Comparison of ENCODE assay signal across 8 cellular contexts in the genomic region with DNA sequence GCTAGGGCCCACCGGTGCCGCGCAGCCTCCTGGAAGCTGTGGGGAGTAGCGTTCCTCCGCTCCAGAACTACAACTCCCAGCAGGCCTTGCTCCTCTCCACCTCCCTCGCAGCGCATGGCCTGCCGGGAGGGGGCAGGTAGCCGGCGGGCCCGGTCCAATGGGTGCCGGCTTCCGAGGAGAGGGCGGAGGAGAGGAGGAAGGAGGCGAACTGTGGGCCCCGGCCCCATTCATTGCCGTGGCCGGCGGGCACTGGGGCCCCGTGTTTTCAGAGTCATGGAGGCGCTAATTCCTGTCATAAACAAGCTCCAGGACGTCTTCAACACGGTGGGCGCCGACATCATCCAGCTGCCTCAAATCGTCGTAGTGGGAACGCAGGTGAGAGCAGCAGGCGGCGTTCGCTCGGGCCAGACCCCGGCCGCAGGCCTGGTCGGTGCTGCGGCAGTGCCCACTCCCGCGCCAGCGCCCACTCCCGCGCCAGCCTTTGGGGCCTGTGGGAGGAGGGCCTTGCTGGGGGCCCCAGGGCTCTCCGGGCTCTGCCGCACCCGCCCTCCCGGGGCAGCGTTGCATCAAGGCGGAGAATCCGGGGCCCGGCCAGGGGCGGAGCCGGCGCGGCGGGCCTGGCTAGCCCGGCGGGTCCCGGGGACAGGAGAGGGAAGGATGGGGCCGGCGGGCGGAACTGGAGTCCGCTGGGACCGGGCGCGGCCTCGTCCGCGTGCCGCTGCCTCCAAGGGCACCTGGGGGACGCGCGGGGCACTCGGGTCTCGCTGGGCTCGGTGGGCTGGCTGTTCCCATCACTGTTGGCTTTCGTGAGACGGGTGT. TPM values are rescaled to one million over a fixed set of nuclear protein-coding genes. Genes with fewer than 3 reads are reported as not detected.
DNase-seq lines count a peak whose midpoint lies in the region; ATAC-seq lines count a peak whose summit lies in the region.

A gene (plus strand): TSS at position 211 of the 819 bp plus-strand sequence. CDS start 63 bp downstream, at position 274.

- H3K4me3 Mint-ChIP-seq in activated CD4-positive, alpha-beta T cell treated with anti-CD3 and anti-CD28 coated beads, Interleukin-2, amount 10 ng/mL, durations not matched to agents 7 days and 5 days: peak within 1 kb of the TSS; percentile 93

- no peaks in the 10 kb centered on the region for H3K27me3 ChIP-seq in BLaER1

- ATAC-seq in GM19328 (IDR thresholded peaks at IDR 0.05; ENCODE audit: unreplicated experiment) (peak; percentile 96), HG03520 (IDR thresholded peaks at IDR 0.05; ENCODE audit: unreplicated experiment) (peak; percentile 96)

- peaks cover 17% of the 10 kb centered on the region; the same call in 1 of the 2 replicates for H3K36me3 ChIP-seq in BLaER1

- peaks cover 26% of the 10 kb centered on the region for H3K4me1 Mint-ChIP-seq in activated CD4-positive, alpha-beta T cell treated with anti-CD3 and anti-CD28 coated beads, Interleukin-2, amount 10 ng/mL, durations not matched to agents 7 days and 5 days

- H3K9ac ChIP-seq in BLaER1: peak within 1 kb of the TSS; percentile 92

- CTCF ChIA-PET in activated CD4-positive, alpha-beta T cell treated with anti-CD3 and anti-CD28 coated beads, Interleukin-2, amount 10 ng/mL, durations not matched to agents 7 days and 5 days (lab: Charles Lee): interaction anchor here (0.6 to 2.3 kb wide), 4 partner anchors 10 to 76 kb away, joined by 3 to 5 read pairs (median 3); a partner anchor contains a TSS

- POLR2A ChIA-PET in activated CD4-positive, alpha-beta T cell treated with anti-CD3 and anti-CD28 coated beads, Interleukin-2, amount 10 ng/mL, durations not matched to agents 7 days and 5 days (lab: Charles Lee): no interaction called here

- H4K20me1 ChIP-seq in BLaER1: peaks cover 44% of the 10 kb centered on the region

- peak; percentile 96 for DNase-seq in NCI-H69 (lab: John Stamatoyannopoulos, UW)
- peak; percentile 94 for DNase-seq in activated CD4-positive, alpha-beta T cell treated with anti-CD3 and anti-CD28 coated beads, Interleukin-2, amount 10 ng/mL, durations not matched to agents 7 days and 5 days
- peak; percentile 49 for DNase-seq in cortex of kidney (lab: John Stamatoyannopoulos, UW)
- DNase-seq in left kidney (ENCODE audit: low read depth, low spot score): peak; percentile 99
- DNase-seq in stimulated activated CD4-positive, alpha-beta T cell treated with anti-CD3 and anti-CD28 coated beads, Interleukin-2, amount 100 ng/mL, for 24 hours: peak; percentile 89 to 91

- peak within 1 kb of the TSS; percentile 91 for H3K27ac Mint-ChIP-seq in activated CD4-positive, alpha-beta T cell treated with anti-CD3 and anti-CD28 coated beads, Interleukin-2, amount 10 ng/mL, durations not matched to agents 7 days and 5 days

- H3K36me3 Mint-ChIP-seq in activated CD4-positive, alpha-beta T cell treated with anti-CD3 and anti-CD28 coated beads, Interleukin-2, amount 10 ng/mL, durations not matched to agents 7 days and 5 days (ENCODE audit: low read depth): peaks cover 4% of the 10 kb centered on the region

- H3K9me3 ChIP-seq in BLaER1: no peaks in the 10 kb centered on the region

- no peaks in the 10 kb centered on the region for H3K27me3 Mint-ChIP-seq in activated CD4-positive, alpha-beta T cell treated with anti-CD3 and anti-CD28 coated beads, Interleukin-2, amount 10 ng/mL, durations not matched to agents 7 days and 5 days

- H3K4me1 ChIP-seq in BLaER1: peaks cover 19% of the 10 kb centered on the region

- peak within 1 kb of the TSS; percentile 94 for H3K4me3 ChIP-seq in BLaER1

- H3K9me3 Mint-ChIP-seq in activated CD4-positive, alpha-beta T cell treated with anti-CD3 and anti-CD28 coated beads, Interleukin-2, amount 10 ng/mL, durations not matched to agents 7 days and 5 days: no peaks in the 10 kb centered on the region

- peak within 1 kb of the TSS; percentile 86 for H3K27ac ChIP-seq in BLaER1

- peak within 1 kb of the TSS; percentile 83 for H3K4me2 ChIP-seq in BLaER1

RNA-seq across cellular contexts. Expression of the gene that starts here (rescaled TPM):
- 10 to 100 TPM; 60.7 to 60.9 TPM for total RNA-seq in activated CD4-positive, alpha-beta T cell treated with anti-CD3 and anti-CD28 coated beads, Interleukin-2, amount 10 ng/mL, durations not matched to agents 7 days and 5 days

Comparison
In these comparisons a context has a peak if more than half of its experiments do, and no peak if none do; other contexts are left out.
1. Peak in every context shown above with its lines: DNase-seq, ATAC-seq, H3K4me3 ChIP-seq and H3K27ac ChIP-seq.
2. DNase-seq: peak in every context shown above with its lines; median percentile 99 in left kidney; 96 in NCI-H69; 94 in activated CD4-positive, alpha-beta T cell treated with anti-CD3 and anti-CD28 coated beads, Interleukin-2, amount 10 ng/mL, durations not matched to agents 7 days and 5 days; 90 in stimulated activated CD4-positive, alpha-beta T cell treated with anti-CD3 and anti-CD28 coated beads, Interleukin-2, amount 100 ng/mL, for 24 hours; 49 in cortex of kidney.